15 cellular contexts compared by ENCODE assay signal in the genomic region with DNA sequence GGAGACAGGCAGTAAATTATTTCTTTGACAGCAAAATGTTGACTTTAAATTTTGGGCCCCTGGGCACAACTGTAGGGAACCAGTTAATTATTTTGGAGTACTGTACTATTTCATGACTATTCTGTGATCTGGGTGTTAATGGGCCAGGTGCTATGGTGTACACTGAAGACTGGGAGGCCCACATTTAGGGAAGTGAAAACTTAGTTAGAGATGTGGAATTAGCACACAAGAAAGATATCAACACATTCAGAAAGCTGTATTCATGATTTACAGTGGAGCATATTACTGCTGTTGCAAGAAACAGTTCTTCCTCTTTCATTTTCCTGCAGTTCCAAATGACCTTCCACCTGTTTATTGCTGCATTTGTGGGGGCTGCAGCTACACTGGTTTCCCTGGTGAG. TPM values are rescaled to one million over a fixed set of nuclear protein-coding genes. Genes with fewer than 3 reads are reported as not detected.
DNase-seq lines count a peak whose midpoint lies in the region; ATAC-seq and TF ChIP-seq lines count a peak whose summit lies in the region.
"Had no signal": no experiment of that assay in that cellular context is flagged by ENCODE, and none has a peak within 500 bp of the region (broad histone marks: within the 10 kb centered on the region; RNA-seq: fewer than 3 reads in every experiment).

No MANE protein-coding gene starts in this region.

- no peaks in the 10 kb centered on the region for H3K4me1 ChIP-seq in CD4-positive, alpha-beta memory T cell (ENCODE audit: insufficient read depth, low read length)
- H3K4me1 ChIP-seq in Peyer's patch: no peaks in the 10 kb centered on the region

- intact Hi-C loops in CD4-positive, alpha-beta memory T cell (cut with micrococcal nuclease): no loop called here

- DNase-seq in stimulated activated naive B cell treated with anti-CD40 and anti-IgM and Interleukin-4, amounts not matched to agents 10 μg/mL and 1 μg/mL and 100 μg/mL, for 72 hours: no peak
- no peak for DNase-seq in CD4-positive, alpha-beta memory T cell
- DNase-seq in Peyer's patch: no peak
- DNase-seq: activated CD8-positive, alpha-beta memory T cell treated with anti-CD3 and anti-CD28 coated beads for 24 hours; activated naive CD8-positive, alpha-beta T cell treated with anti-CD3 and anti-CD28 coated beads for 36 hours; HCEC 1CT; NCI-H1436 treated with DMSO at 0.1 percent for 48 hours; OCI-M1; T-helper 9 cell had no signal

- H3K4me3 ChIP-seq in CD4-positive, alpha-beta memory T cell (ENCODE audit: low read length in 2 of 2): no peak overlapping the region
- H3K4me3 ChIP-seq in Peyer's patch: no peak overlapping the region
- H3K4me3 ChIP-seq: esophagus muscularis mucosa had no signal

- CTCF ChIA-PET in CD4-positive, alpha-beta memory T cell (lab: Charles Lee; ENCODE audit: partially characterized antibody): no interaction called here

- peak; percentile 53 for ATAC-seq in GM19372 (IDR thresholded peaks at IDR 0.05; ENCODE audit: low read depth, unreplicated experiment)
- peak; percentile 73 for ATAC-seq in HG02798 (IDR thresholded peaks at IDR 0.05; ENCODE audit: poor library complexity, unreplicated experiment)
- ATAC-seq in HG03565 (IDR thresholded peaks at IDR 0.05; ENCODE audit: unreplicated experiment): peak; percentile 79
- peak; percentile 96 to 98 for ATAC-seq in stimulated activated naive B cell treated with anti-CD40 and anti-IgM and Interleukin-4, amounts not matched to agents 10 μg/mL and 1 μg/mL and 100 μg/mL, for 72 hours (replicated peaks)
- no peak for ATAC-seq in GM18517 (IDR thresholded peaks at IDR 0.05; ENCODE audit: unreplicated experiment)

- no peaks in the 10 kb centered on the region for H3K36me3 ChIP-seq in CD4-positive, alpha-beta memory T cell (ENCODE audit: insufficient read depth, low read length)
- H3K36me3 ChIP-seq in Peyer's patch: no peaks in the 10 kb centered on the region
- H3K36me3 ChIP-seq: esophagus muscularis mucosa had no signal

- no peak for TF ChIP-seq POLR2A in Peyer's patch (IDR thresholded peaks at IDR 0.05)

- no peaks in the 10 kb centered on the region for H3K36me3 Mint-ChIP-seq in stimulated activated naive B cell treated with anti-CD40 and anti-IgM and Interleukin-4, amounts not matched to agents 10 μg/mL and 1 μg/mL and 100 μg/mL, for 72 hours
- H3K36me3 Mint-ChIP-seq in CD4-positive, alpha-beta memory T cell: no peaks in the 10 kb centered on the region
- H3K36me3 Mint-ChIP-seq: activated naive CD8-positive, alpha-beta T cell treated with anti-CD3 and anti-CD28 coated beads for 36 hours had no signal

- H3K4me1 Mint-ChIP-seq in stimulated activated naive B cell treated with anti-CD40 and anti-IgM and Interleukin-4, amounts not matched to agents 10 μg/mL and 1 μg/mL and 100 μg/mL, for 72 hours: peaks cover 15 to 24% of the 10 kb centered on the region in 2 donors
- no peaks in the 10 kb centered on the region for H3K4me1 Mint-ChIP-seq in CD4-positive, alpha-beta memory T cell
- H3K4me1 Mint-ChIP-seq: activated naive CD8-positive, alpha-beta T cell treated with anti-CD3 and anti-CD28 coated beads for 36 hours had no signal

- no peaks in the 10 kb centered on the region for H3K9me3 ChIP-seq in CD4-positive, alpha-beta memory T cell (ENCODE audit: control insufficient read depth in 1 of 2, low read length in 2 of 2)
- no peaks in the 10 kb centered on the region for H3K9me3 ChIP-seq in Peyer's patch
- H3K9me3 ChIP-seq: esophagus muscularis mucosa had no signal

- TF ChIP-seq CTCF in Peyer's patch (IDR thresholded peaks at IDR 0.05): no peak

- no peaks in the 10 kb centered on the region for H3K27me3 ChIP-seq in CD4-positive, alpha-beta memory T cell (ENCODE audit: insufficient read depth, low read length)
- no peaks in the 10 kb centered on the region for H3K27me3 ChIP-seq in Peyer's patch
- H3K27me3 ChIP-seq: esophagus muscularis mucosa had no signal

- H3K27ac ChIP-seq in CD4-positive, alpha-beta memory T cell (ENCODE audit: low read depth, low read length): no peak overlapping the region
- H3K27ac ChIP-seq in Peyer's patch: no peak overlapping the region
- H3K27ac ChIP-seq: esophagus muscularis mucosa had no signal

- POLR2A ChIA-PET in CD4-positive, alpha-beta memory T cell (lab: Charles Lee; ENCODE audit: partially characterized antibody): no interaction called here

- peaks cover 0 to 4% of the 10 kb centered on the region in 2 donors for H3K27me3 Mint-ChIP-seq in stimulated activated naive B cell treated with anti-CD40 and anti-IgM and Interleukin-4, amounts not matched to agents 10 μg/mL and 1 μg/mL and 100 μg/mL, for 72 hours
- H3K27me3 Mint-ChIP-seq in CD4-positive, alpha-beta memory T cell: peaks cover 0 to 6% of the 10 kb centered on the region in 2 donors
- H3K27me3 Mint-ChIP-seq: activated naive CD8-positive, alpha-beta T cell treated with anti-CD3 and anti-CD28 coated beads for 36 hours had no signal

- H3K4me3 Mint-ChIP-seq in stimulated activated naive B cell treated with anti-CD40 and anti-IgM and Interleukin-4, amounts not matched to agents 10 μg/mL and 1 μg/mL and 100 μg/mL, for 72 hours: no peak overlapping the region
- no peak overlapping the region for H3K4me3 Mint-ChIP-seq in CD4-positive, alpha-beta memory T cell
- H3K4me3 Mint-ChIP-seq: activated naive CD8-positive, alpha-beta T cell treated with anti-CD3 and anti-CD28 coated beads for 36 hours had no signal

- no peak overlapping the region for H3K27ac Mint-ChIP-seq in stimulated activated naive B cell treated with anti-CD40 and anti-IgM and Interleukin-4, amounts not matched to agents 10 μg/mL and 1 μg/mL and 100 μg/mL, for 72 hours
- no peak overlapping the region for H3K27ac Mint-ChIP-seq in CD4-positive, alpha-beta memory T cell
- H3K27ac Mint-ChIP-seq: activated naive CD8-positive, alpha-beta T cell treated with anti-CD3 and anti-CD28 coated beads for 36 hours had no signal

- no peaks in the 10 kb centered on the region for H3K9me3 Mint-ChIP-seq in stimulated activated naive B cell treated with anti-CD40 and anti-IgM and Interleukin-4, amounts not matched to agents 10 μg/mL and 1 μg/mL and 100 μg/mL, for 72 hours
- H3K9me3 Mint-ChIP-seq in CD4-positive, alpha-beta memory T cell: no peaks in the 10 kb centered on the region
- H3K9me3 Mint-ChIP-seq: activated naive CD8-positive, alpha-beta T cell treated with anti-CD3 and anti-CD28 coated beads for 36 hours had no signal

RNA-seq across cellular contexts. Expression of gene PLP1, which starts 12.4 kb away (rescaled TPM):
- total RNA-seq in CD4-positive, alpha-beta memory T cell: not detected
- not detected for polyA plus RNA-seq in CD4-positive, alpha-beta memory T cell
- total RNA-seq in Peyer's patch: 10 to 100 TPM in 1 of 4 donors, 1 to 10 TPM in 3; 1.6 to 12.4 (median 3.1) TPM
- total RNA-seq: activated naive CD8-positive, alpha-beta T cell treated with anti-CD3 and anti-CD28 coated beads for 36 hours; renal cortical epithelial cell had no signal

RNA-seq across cellular contexts. Expression of gene RAB9B, which starts 43.1 kb away (rescaled TPM):
- total RNA-seq in CD4-positive, alpha-beta memory T cell: under 1 TPM; 0.25 to 0.26 TPM
- polyA plus RNA-seq in CD4-positive, alpha-beta memory T cell: under 1 TPM; 0.15 to 0.21 TPM
- 1 to 10 TPM in 2 of 4 donors, under 1 TPM in 1, not detected in 1; 0.35 to 1.2 (median 1.0) TPM for total RNA-seq in Peyer's patch
